ENCODE assay signal across 9 cellular contexts in the genomic region with DNA sequence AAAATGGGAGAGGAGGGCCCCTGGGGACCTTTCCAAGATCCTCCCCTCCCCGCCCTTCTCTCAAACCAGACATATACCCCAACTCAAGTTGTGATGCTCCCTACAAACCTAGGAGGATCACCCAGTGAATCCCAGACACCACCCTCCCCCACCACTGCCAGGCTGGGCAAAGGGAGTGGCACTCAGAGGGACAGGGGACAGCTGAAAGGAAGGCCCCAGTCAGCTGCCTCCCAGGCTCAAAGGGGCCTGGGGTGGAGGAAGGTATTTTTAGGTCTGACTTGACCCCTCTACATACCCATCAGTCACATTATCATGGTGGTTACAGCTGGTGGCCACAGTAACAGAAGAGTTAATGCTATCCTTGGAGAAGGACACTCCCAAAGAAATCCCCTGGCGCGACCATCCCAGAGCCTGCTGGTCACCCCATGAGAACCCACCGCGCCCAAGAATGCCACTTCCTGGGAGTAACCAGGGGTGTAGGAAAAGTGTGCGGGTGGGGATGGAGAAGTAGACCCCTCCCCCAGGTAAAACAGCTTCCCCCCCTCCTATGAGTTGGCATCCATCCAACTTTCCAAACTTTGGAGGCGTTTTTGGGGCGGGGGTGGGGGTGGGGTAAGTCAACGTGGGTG. TPM values are rescaled to one million over a fixed set of nuclear protein-coding genes. Genes with fewer than 3 reads are reported as not detected.
DNase-seq lines count a peak whose midpoint lies in the region; ATAC-seq and TF ChIP-seq lines count a peak whose summit lies in the region.
"Had no signal": no experiment of that assay in that cellular context is flagged by ENCODE, and none has a peak within 500 bp of the region (broad histone marks: within the 10 kb centered on the region; RNA-seq: fewer than 3 reads in every experiment).

No MANE protein-coding gene starts in this region.

- ATAC-seq in activated CD4-positive, alpha-beta T cell treated with anti-CD3 and anti-CD28 coated beads for 36 hours: no peak
- no peak for ATAC-seq in GM18858 (IDR thresholded peaks at IDR 0.05; ENCODE audit: unreplicated experiment)

- CTCF ChIA-PET in activated CD4-positive, alpha-beta T cell treated with anti-CD3 and anti-CD28 coated beads for 36 hours (lab: Charles Lee): interaction anchor here (0.6 to 4.2 kb wide), 8 partner anchors 10 to 974 kb away, joined by 3 to 22 read pairs (median 4); no protein-coding TSS in a partner anchor

- no peaks in the 10 kb centered on the region for H3K27me3 Mint-ChIP-seq in activated CD4-positive, alpha-beta T cell treated with anti-CD3 and anti-CD28 coated beads for 36 hours
- no peaks in the 10 kb centered on the region for H3K27me3 Mint-ChIP-seq in activated T-helper 1 cell treated with anti-CD3 and anti-CD28 coated beads, Interleukin-12 subunit alpha, Interleukin-12 subunit beta, Interleukin-2, Interleukin-4 antibody, amounts not matched to agents 30 ng/mL and 10 ng/mL and 1 ng/mL, durations not matched to agents 14 hours and 24 hours and 36 hours (ENCODE audit: insufficient read depth)

- POLR2A ChIA-PET in activated CD4-positive, alpha-beta T cell treated with anti-CD3 and anti-CD28 coated beads for 36 hours (lab: Charles Lee): no interaction called here

- no peak overlapping the region for H3K9ac ChIP-seq in iPS-15b (ENCODE audit: low read depth, low read length)

- peak overlapping the region; percentile 98 for H3K4me3 Mint-ChIP-seq in activated CD4-positive, alpha-beta T cell treated with anti-CD3 and anti-CD28 coated beads for 36 hours
- peak overlapping the region; percentile 83 for H3K4me3 Mint-ChIP-seq in activated T-helper 1 cell treated with anti-CD3 and anti-CD28 coated beads, Interleukin-12 subunit alpha, Interleukin-12 subunit beta, Interleukin-2, Interleukin-4 antibody, amounts not matched to agents 30 ng/mL and 10 ng/mL and 1 ng/mL, durations not matched to agents 14 hours and 24 hours and 36 hours

- no peak overlapping the region for H3K27ac ChIP-seq in testis

- peaks cover 27% of the 10 kb centered on the region for H3K4me1 Mint-ChIP-seq in activated CD4-positive, alpha-beta T cell treated with anti-CD3 and anti-CD28 coated beads for 36 hours
- peaks cover 44% of the 10 kb centered on the region for H3K4me1 Mint-ChIP-seq in activated T-helper 1 cell treated with anti-CD3 and anti-CD28 coated beads, Interleukin-12 subunit alpha, Interleukin-12 subunit beta, Interleukin-2, Interleukin-4 antibody, amounts not matched to agents 30 ng/mL and 10 ng/mL and 1 ng/mL, durations not matched to agents 14 hours and 24 hours and 36 hours (ENCODE audit: low read depth)

- no peaks in the 10 kb centered on the region for H3K27me3 ChIP-seq in iPS-15b (ENCODE audit: control insufficient read depth, insufficient read depth, low read length)
- no peaks in the 10 kb centered on the region for H3K27me3 ChIP-seq in testis
- H3K27me3 ChIP-seq: adrenal gland had no signal

- TF ChIP-seq POLR2A in testis (IDR thresholded peaks at IDR 0.05): no peak

- H3K4me3 ChIP-seq in iPS-15b (ENCODE audit: low read depth, low read length): peak overlapping the region; percentile 45
- H3K4me3 ChIP-seq in testis: peak overlapping the region; percentile 67 to 74

- TF ChIP-seq CTCF in testis (IDR thresholded peaks at IDR 0.05): no peak

- intact Hi-C loops in activated CD4-positive, alpha-beta T cell treated with anti-CD3 and anti-CD28 coated beads for 36 hours (cut with DNase I, micrococcal nuclease): loop anchor here (2.0 to 5.0 kb wide), 3 partner anchors 44 to 324 kb away; a partner anchor contains a TSS
- intact Hi-C loops in activated T-helper 1 cell treated with anti-CD3 and anti-CD28 coated beads, Interleukin-12 subunit alpha, Interleukin-12 subunit beta, Interleukin-2, Interleukin-4 antibody, amounts not matched to agents 30 ng/mL and 10 ng/mL and 1 ng/mL, durations not matched to agents 14 hours and 24 hours and 36 hours (cut with micrococcal nuclease): loop anchor here (2.0 to 5.0 kb wide), 4 partner anchors 44 to 444 kb away; a partner anchor contains a TSS
- intact Hi-C loops in testis (cut with DNase I; ENCODE audit: low total_unique reads): no loop called here

- no peaks in the 10 kb centered on the region for H3K9me3 Mint-ChIP-seq in activated CD4-positive, alpha-beta T cell treated with anti-CD3 and anti-CD28 coated beads for 36 hours (ENCODE audit: low read depth)
- H3K9me3 Mint-ChIP-seq in activated T-helper 1 cell treated with anti-CD3 and anti-CD28 coated beads, Interleukin-12 subunit alpha, Interleukin-12 subunit beta, Interleukin-2, Interleukin-4 antibody, amounts not matched to agents 30 ng/mL and 10 ng/mL and 1 ng/mL, durations not matched to agents 14 hours and 24 hours and 36 hours: no peaks in the 10 kb centered on the region

- H3K36me3 Mint-ChIP-seq in activated CD4-positive, alpha-beta T cell treated with anti-CD3 and anti-CD28 coated beads for 36 hours (ENCODE audit: low read depth): peaks cover 20% of the 10 kb centered on the region
- peaks cover 27% of the 10 kb centered on the region for H3K36me3 Mint-ChIP-seq in activated T-helper 1 cell treated with anti-CD3 and anti-CD28 coated beads, Interleukin-12 subunit alpha, Interleukin-12 subunit beta, Interleukin-2, Interleukin-4 antibody, amounts not matched to agents 30 ng/mL and 10 ng/mL and 1 ng/mL, durations not matched to agents 14 hours and 24 hours and 36 hours (ENCODE audit: low read depth)

- no peak for DNase-seq in activated CD4-positive, alpha-beta T cell treated with anti-CD3 and anti-CD28 coated beads for 36 hours
- DNase-seq in activated CD4-positive, alpha-beta T cell treated with anti-CD3 and anti-CD28 coated beads, Interleukin-2, amount 50 U/mL, for 4 hours: no peak
- DNase-seq in activated T-helper 1 cell treated with anti-CD3 and anti-CD28 coated beads, Interleukin-12 subunit alpha, Interleukin-12 subunit beta, Interleukin-2, Interleukin-4 antibody, amounts not matched to agents 30 ng/mL and 10 ng/mL and 1 ng/mL, durations not matched to agents 14 hours and 24 hours and 36 hours (ENCODE audit: low spot score): no peak
- DNase-seq in testis (no peak), activated gamma-delta T cell (lab: John Stamatoyannopoulos, UW) (no peak), GM19238 (ENCODE audit: insufficient read length, low spot score) (no peak)

- WGBS in testis, 2 donors: 4 to 13% methylated on average over 5 to 9 of the region's 9 CpGs

- H3K27ac Mint-ChIP-seq in activated CD4-positive, alpha-beta T cell treated with anti-CD3 and anti-CD28 coated beads for 36 hours: peak overlapping the region; percentile 63
- peak overlapping the region; percentile 67 for H3K27ac Mint-ChIP-seq in activated T-helper 1 cell treated with anti-CD3 and anti-CD28 coated beads, Interleukin-12 subunit alpha, Interleukin-12 subunit beta, Interleukin-2, Interleukin-4 antibody, amounts not matched to agents 30 ng/mL and 10 ng/mL and 1 ng/mL, durations not matched to agents 14 hours and 24 hours and 36 hours

- H3K9me3 ChIP-seq in iPS-15b (ENCODE audit: control insufficient read depth, insufficient read depth, low read length) (no peaks in the 10 kb centered on the region), testis (no peaks in the 10 kb centered on the region)
- H3K9me3 ChIP-seq: adrenal gland had no signal

- peaks cover 22% of the 10 kb centered on the region for H3K36me3 ChIP-seq in iPS-15b (ENCODE audit: control insufficient read depth, insufficient read depth, low read length)
- no peaks in the 10 kb centered on the region for H3K36me3 ChIP-seq in testis (ENCODE audit: low read depth, missing control alignments)

- H3K4me1 ChIP-seq in iPS-15b (ENCODE audit: control insufficient read depth, insufficient read depth, low read length) (peaks cover 17% of the 10 kb centered on the region), testis (peaks cover 42% of the 10 kb centered on the region)

RNA-seq across cellular contexts. Expression of a gene that starts 1.2 kb away (rescaled TPM):
- 10 to 100 TPM; 11.8 to 12.3 TPM for total RNA-seq in activated CD4-positive, alpha-beta T cell treated with anti-CD3 and anti-CD28 coated beads for 36 hours
- 21.8 and 22.3 TPM in 2 replicates for total RNA-seq in activated T-helper 1 cell treated with anti-CD3 and anti-CD28 coated beads, Interleukin-12 subunit alpha, Interleukin-12 subunit beta, Interleukin-2, Interleukin-4 antibody, amounts not matched to agents 30 ng/mL and 10 ng/mL and 1 ng/mL, durations not matched to agents 14 hours and 24 hours and 36 hours
- 10 to 100 TPM; 18.1 to 19.8 TPM for total RNA-seq in testis
- polyA plus RNA-seq in testis (ENCODE audit: insufficient read depth, low read depth, low replicate concordance): 11.3 TPM

RNA-seq across cellular contexts. Expression of a gene that starts 3.8 kb away (rescaled TPM):
- total RNA-seq in activated CD4-positive, alpha-beta T cell treated with anti-CD3 and anti-CD28 coated beads for 36 hours: 1,000 to 10,000 TPM; 2,801 to 2,985 TPM
- 2,114 and 2,133 TPM in 2 replicates for total RNA-seq in activated T-helper 1 cell treated with anti-CD3 and anti-CD28 coated beads, Interleukin-12 subunit alpha, Interleukin-12 subunit beta, Interleukin-2, Interleukin-4 antibody, amounts not matched to agents 30 ng/mL and 10 ng/mL and 1 ng/mL, durations not matched to agents 14 hours and 24 hours and 36 hours
- 1,000 to 10,000 TPM in 1 of 2 donors, 100 to 1,000 TPM in 1; 954 to 1,719 TPM for total RNA-seq in testis
- 1,741 TPM for polyA plus RNA-seq in testis (ENCODE audit: insufficient read depth, low read depth, low replicate concordance)

RNA-seq across cellular contexts. Expression of a gene that starts 29.4 kb away (rescaled TPM):
- total RNA-seq in activated CD4-positive, alpha-beta T cell treated with anti-CD3 and anti-CD28 coated beads for 36 hours: not detected
- total RNA-seq in activated T-helper 1 cell treated with anti-CD3 and anti-CD28 coated beads, Interleukin-12 subunit alpha, Interleukin-12 subunit beta, Interleukin-2, Interleukin-4 antibody, amounts not matched to agents 30 ng/mL and 10 ng/mL and 1 ng/mL, durations not matched to agents 14 hours and 24 hours and 36 hours: 0.08 TPM in 1 of 2 replicates, not detected in the other
- total RNA-seq in testis: under 1 TPM; 0.24 to 0.37 TPM
- 1.1 TPM for polyA plus RNA-seq in testis (ENCODE audit: insufficient read depth, low read depth, low replicate concordance)

RNA-seq across cellular contexts. Expression of a gene that starts 30.3 kb away (rescaled TPM):
- not detected for total RNA-seq in activated CD4-positive, alpha-beta T cell treated with anti-CD3 and anti-CD28 coated beads for 36 hours
- not detected in 2 replicates for total RNA-seq in activated T-helper 1 cell treated with anti-CD3 and anti-CD28 coated beads, Interleukin-12 subunit alpha, Interleukin-12 subunit beta, Interleukin-2, Interleukin-4 antibody, amounts not matched to agents 30 ng/mL and 10 ng/mL and 1 ng/mL, durations not matched to agents 14 hours and 24 hours and 36 hours
- total RNA-seq in testis: not detected
- not detected for polyA plus RNA-seq in testis (ENCODE audit: insufficient read depth, low read depth, low replicate concordance)
- total RNA-seq: adrenal gland had no signal
- polyA plus RNA-seq: adrenal gland had no signal

RNA-seq across cellular contexts. Expression of a gene that starts 44.9 kb away (rescaled TPM):
- 1 to 10 TPM; 1.2 to 2.4 TPM for total RNA-seq in activated CD4-positive, alpha-beta T cell treated with anti-CD3 and anti-CD28 coated beads for 36 hours
- total RNA-seq in activated T-helper 1 cell treated with anti-CD3 and anti-CD28 coated beads, Interleukin-12 subunit alpha, Interleukin-12 subunit beta, Interleukin-2, Interleukin-4 antibody, amounts not matched to agents 30 ng/mL and 10 ng/mL and 1 ng/mL, durations not matched to agents 14 hours and 24 hours and 36 hours: 0.60 TPM in 1 of 2 replicates, not detected in the other
- total RNA-seq in testis: 10 to 100 TPM in 1 of 2 donors, 1 to 10 TPM in 1; 9.6 to 14.8 TPM
- 40.5 TPM for polyA plus RNA-seq in testis (ENCODE audit: insufficient read depth, low read depth, low replicate concordance)
